Comparison of ENCODE assay signal across 1 cellular context in genomic region chr5:93302711-93303110, GRCh38.
TF ChIP-seq lines count a peak whose summit lies in the region.

No MANE protein-coding gene starts in this region.

TF ChIP-seq in IMR-90, 13 proteins besides CTCF, POLR2A, EP300 and RAD21 (continued from another document):
- TF ChIP-seq ELK1 (IDR thresholded peaks at IDR 0.05; ENCODE audit: borderline replicate concordance, low read depth, low read length) (no peak), MXI1 (IDR thresholded peaks at IDR 0.05; ENCODE audit: borderline replicate concordance, low read depth, low read length) (no peak), MAFK (IDR thresholded peaks at IDR 0.05; ENCODE audit: low read depth, low read length) (no peak), SMC3 (IDR thresholded peaks at IDR 0.05; ENCODE audit: low read depth, low read length) (no peak), RFX5 (IDR thresholded peaks at IDR 0.05; ENCODE audit: low read depth, low read length) (no peak)
TF ChIP-seq in IMR-90: peak in this region for 0.
